1 cellular context compared by ENCODE assay signal in genomic region chr15:41233367-41233771, GRCh38.
TF ChIP-seq lines count a peak whose summit lies in the region.

No MANE protein-coding gene starts in this region.

TF ChIP-seq in HEK293, 187 proteins besides CTCF, POLR2A, EP300 and RAD21 (continued from another document):
- TF ChIP-seq ZSCAN5A (tag by site-specific recombination; IDR thresholded peaks at IDR 0.05), result no peak
- no peak for TF ChIP-seq ZNF157 (tag by site-specific recombination; IDR thresholded peaks at IDR 0.05)
- TF ChIP-seq ZNF623 (tag by site-specific recombination; IDR thresholded peaks at IDR 0.05), result no peak
- no peak for TF ChIP-seq BCL11B (tag by site-specific recombination; IDR thresholded peaks at IDR 0.05; ENCODE audit: low read depth)
TF ChIP-seq in HEK293: peak in this region for 3.
